ENCODE assay signal across 22 cellular contexts in genomic region chr5:169705322-169705721, GRCh38.
DNase-seq lines count a peak whose midpoint lies in the region; ATAC-seq, FAIRE-seq and TF ChIP-seq lines count a peak whose summit lies in the region.
"Had no signal": no experiment of that assay in that cellular context is flagged by ENCODE, and none has a peak within 500 bp of the region (broad histone marks: within the 10 kb centered on the region; RNA-seq: fewer than 3 reads in every experiment).

No MANE protein-coding gene starts in this region.

- H3K9ac ChIP-seq in SU-DHL-6 (ENCODE audit: low read length) (no peak overlapping the region), GM23248 (no peak overlapping the region)

- H3K9me3 Mint-ChIP-seq in activated naive CD8-positive, alpha-beta T cell (ENCODE audit: low read depth), result no peaks in the 10 kb centered on the region
- no peaks in the 10 kb centered on the region for H3K9me3 Mint-ChIP-seq in activated naive CD8-positive, alpha-beta T cell treated with anti-CD3 and anti-CD28 coated beads for 36 hours
- H3K9me3 Mint-ChIP-seq in stimulated activated naive B cell treated with anti-CD40 and anti-IgM and Interleukin-4, amounts not matched to agents 10 μg/mL and 1 μg/mL and 100 μg/mL, for 72 hours, result no peaks in the 10 kb centered on the region

- no peak for DNase-seq in activated naive CD8-positive, alpha-beta T cell treated with anti-CD3 and anti-CD28 coated beads for 36 hours
- no peak for DNase-seq in stimulated activated naive B cell treated with anti-CD40 and anti-IgM and Interleukin-4, amounts not matched to agents 10 μg/mL and 1 μg/mL and 100 μg/mL, for 72 hours
- DNase-seq in upper lobe of right lung (no peak), GM23248 (no peak), HTR-8/SVneo (ENCODE audit: insufficient read length, low spot score) (no peak)
- DNase-seq: activated effector memory CD4-positive, alpha-beta T cell treated with Interleukin-2 at 50 U/mL for 16 hours; anterior cingulate cortex; caudate nucleus; COR-L47; foreskin melanocyte; lower lobe of right lung; NCI-H1092; NCI-H526; occipital lobe; retina; SW 1271; testis had no signal

- no peaks in the 10 kb centered on the region for H3K27me3 Mint-ChIP-seq in activated naive CD8-positive, alpha-beta T cell
- no peaks in the 10 kb centered on the region for H3K27me3 Mint-ChIP-seq in activated naive CD8-positive, alpha-beta T cell treated with anti-CD3 and anti-CD28 coated beads for 36 hours
- no peaks in the 10 kb centered on the region for H3K27me3 Mint-ChIP-seq in stimulated activated naive B cell treated with anti-CD40 and anti-IgM and Interleukin-4, amounts not matched to agents 10 μg/mL and 1 μg/mL and 100 μg/mL, for 72 hours

- no peak overlapping the region for H3K4me2 ChIP-seq in SU-DHL-6 (ENCODE audit: low read depth, low read length, poor library complexity, severe bottlenecking)
- H3K4me2 ChIP-seq in GM23248 (ENCODE audit: unreplicated experiment), result no peak overlapping the region

- H3K4me3 Mint-ChIP-seq in activated naive CD8-positive, alpha-beta T cell, result no peak overlapping the region
- no peak overlapping the region for H3K4me3 Mint-ChIP-seq in activated naive CD8-positive, alpha-beta T cell treated with anti-CD3 and anti-CD28 coated beads for 36 hours
- no peak overlapping the region for H3K4me3 Mint-ChIP-seq in stimulated activated naive B cell treated with anti-CD40 and anti-IgM and Interleukin-4, amounts not matched to agents 10 μg/mL and 1 μg/mL and 100 μg/mL, for 72 hours

- in situ Hi-C loops in GM23248 (cut with MboI), result loop anchor here (10.0 to 25.0 kb wide), 2 partner anchors 359 to 482 kb away; no protein-coding TSS in a partner anchor

- H3K36me3 ChIP-seq in SU-DHL-6 (ENCODE audit: low read length) (peaks cover 14% of the 10 kb centered on the region; the same call in 1 of the 2 replicates), upper lobe of right lung (peaks cover 10% of the 10 kb centered on the region), GM23248 (ENCODE audit: low read depth) (no peaks in the 10 kb centered on the region)

- H4K20me1 ChIP-seq in SU-DHL-6 (ENCODE audit: low read depth, low read length) (no peaks in the 10 kb centered on the region), GM23248 (ENCODE audit: insufficient read depth) (no peaks in the 10 kb centered on the region)

- WGBS in GM23248 (ENCODE audit: low coverage in 1 of 2, low lambda C conversion rate in 2 of 2, missing lambda C conversion rate in 2 of 2), 2 experiments, result 98 to 100% methylated on average over 2 of the region's 2 CpGs

- H3K4me1 ChIP-seq in upper lobe of right lung (no peaks in the 10 kb centered on the region), GM23248 (ENCODE audit: insufficient read depth) (peaks cover 29% of the 10 kb centered on the region)
- H3K4me1 ChIP-seq: lower lobe of right lung had no signal

- H3K36me3 Mint-ChIP-seq in activated naive CD8-positive, alpha-beta T cell, result peaks cover 21% of the 10 kb centered on the region
- peaks cover 35% of the 10 kb centered on the region for H3K36me3 Mint-ChIP-seq in activated naive CD8-positive, alpha-beta T cell treated with anti-CD3 and anti-CD28 coated beads for 36 hours
- peaks cover 53 to 61% of the 10 kb centered on the region in 2 donors for H3K36me3 Mint-ChIP-seq in stimulated activated naive B cell treated with anti-CD40 and anti-IgM and Interleukin-4, amounts not matched to agents 10 μg/mL and 1 μg/mL and 100 μg/mL, for 72 hours

- no peak overlapping the region for H3K4me3 ChIP-seq in SU-DHL-6 (ENCODE audit: insufficient read depth, low read length, poor library complexity, severe bottlenecking)
- H3K4me3 ChIP-seq in upper lobe of right lung, result no peak overlapping the region
- no peak overlapping the region for H3K4me3 ChIP-seq in GM23248
- H3K4me3 ChIP-seq: lower lobe of right lung, testis had no signal

- peak overlapping the region; percentile 41 for H3K27ac Mint-ChIP-seq in activated naive CD8-positive, alpha-beta T cell
- H3K27ac Mint-ChIP-seq in activated naive CD8-positive, alpha-beta T cell treated with anti-CD3 and anti-CD28 coated beads for 36 hours, result no peak overlapping the region
- H3K27ac Mint-ChIP-seq in stimulated activated naive B cell treated with anti-CD40 and anti-IgM and Interleukin-4, amounts not matched to agents 10 μg/mL and 1 μg/mL and 100 μg/mL, for 72 hours, result peak overlapping the region; percentile 71

- no peak for FAIRE-seq in HTR-8/SVneo (lab: Jason Lieb, UNC)
- FAIRE-seq: keratinocyte had no signal

- H3K27ac ChIP-seq in SU-DHL-6 (ENCODE audit: low read depth, low read length), result peak overlapping the region; percentile 48
- no peak overlapping the region for H3K27ac ChIP-seq in upper lobe of right lung
- no peak overlapping the region for H3K27ac ChIP-seq in GM23248
- H3K27ac ChIP-seq: lower lobe of right lung, testis, VCaP had no signal

- H3K9me3 ChIP-seq in SU-DHL-6 (ENCODE audit: insufficient read depth, low read length), result no peaks in the 10 kb centered on the region
- H3K9me3 ChIP-seq in upper lobe of right lung, result no peaks in the 10 kb centered on the region
- H3K9me3 ChIP-seq in GM23248 (ENCODE audit: low read depth), result no peaks in the 10 kb centered on the region
- H3K9me3 ChIP-seq: lower lobe of right lung, testis had no signal

- H3K27me3 ChIP-seq in SU-DHL-6 (ENCODE audit: low read length), result no peaks in the 10 kb centered on the region
- no peaks in the 10 kb centered on the region for H3K27me3 ChIP-seq in upper lobe of right lung
- no peaks in the 10 kb centered on the region for H3K27me3 ChIP-seq in GM23248 (replicated peaks; ENCODE audit: insufficient read depth)
- H3K27me3 ChIP-seq: testis had no signal

- intact Hi-C loops in upper lobe of right lung (cut with DNase I), result loop anchor here (10.0 kb wide), 1 partner anchor 279 kb away; the partner anchor contains the start of gene INSYN2B

- H3K4me1 Mint-ChIP-seq in activated naive CD8-positive, alpha-beta T cell (ENCODE audit: low read depth), result peaks cover 5% of the 10 kb centered on the region
- H3K4me1 Mint-ChIP-seq in activated naive CD8-positive, alpha-beta T cell treated with anti-CD3 and anti-CD28 coated beads for 36 hours, result peaks cover 9% of the 10 kb centered on the region
- H3K4me1 Mint-ChIP-seq in stimulated activated naive B cell treated with anti-CD40 and anti-IgM and Interleukin-4, amounts not matched to agents 10 μg/mL and 1 μg/mL and 100 μg/mL, for 72 hours, result peaks cover 32 to 44% of the 10 kb centered on the region in 2 donors

- H3K79me2 ChIP-seq in SU-DHL-6 (ENCODE audit: insufficient read depth, low read length), result no peaks in the 10 kb centered on the region
- no peaks in the 10 kb centered on the region for H3K79me2 ChIP-seq in GM23248 (ENCODE audit: insufficient read depth)

- H3F3A ChIP-seq in SU-DHL-6 (ENCODE audit: insufficient read depth) (no peaks in the 10 kb centered on the region), GM23248 (ENCODE audit: insufficient read depth) (peaks cover 43% of the 10 kb centered on the region)

- TF ChIP-seq CTCF in SU-DHL-6 (IDR thresholded peaks at IDR 0.05; ENCODE audit: insufficient read depth, low read length, poor library complexity, severe bottlenecking), result no peak
- TF ChIP-seq CTCF in upper lobe of right lung (IDR thresholded peaks at IDR 0.05), result no peak

- H2AFZ ChIP-seq in SU-DHL-6 (ENCODE audit: low read depth, low read length, severe bottlenecking) (no peak overlapping the region), GM23248 (no peak overlapping the region)

- no peaks in the 10 kb centered on the region for H3K9me2 ChIP-seq in SU-DHL-6 (replicated peaks; ENCODE audit: insufficient read depth, low read length)
- no peaks in the 10 kb centered on the region for H3K9me2 ChIP-seq in GM23248 (ENCODE audit: insufficient read depth)

- peak; percentile 24 for ATAC-seq in HG02588 (IDR thresholded peaks at IDR 0.05; ENCODE audit: unreplicated experiment)
- ATAC-seq in stimulated activated naive B cell treated with anti-CD40 and anti-IgM and Interleukin-4, amounts not matched to agents 10 μg/mL and 1 μg/mL and 100 μg/mL, for 72 hours (replicated peaks), result no peak
- ATAC-seq in upper lobe of right lung, result no peak
- ATAC-seq: lower lobe of right lung had no signal
